1 cellular context compared by ENCODE assay signal in the genomic region with DNA sequence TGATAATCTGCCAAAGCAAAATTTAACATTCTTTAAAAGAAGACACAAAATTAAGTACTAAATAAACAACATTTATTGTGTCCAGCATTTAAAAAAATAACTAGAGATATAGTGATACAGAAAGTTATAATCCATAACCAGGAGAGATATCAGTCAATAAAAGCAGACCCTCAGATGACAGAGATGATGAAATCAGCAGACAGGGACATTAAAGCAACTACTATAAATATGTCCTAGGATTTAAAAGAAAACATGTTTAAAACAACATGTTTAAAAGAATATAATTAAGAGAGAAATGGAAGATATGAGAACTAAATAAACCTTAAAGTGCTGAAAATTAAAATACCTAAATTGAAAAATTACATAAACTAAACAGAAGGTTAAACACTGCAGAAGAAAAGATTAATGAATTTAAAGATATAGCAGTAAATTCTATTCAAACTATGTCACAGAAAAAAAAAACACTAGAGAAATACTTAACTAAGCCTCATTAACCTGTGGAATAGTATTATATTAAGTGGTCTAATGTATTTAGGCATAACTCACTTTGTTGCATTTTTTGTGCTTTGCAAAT.
TF ChIP-seq lines count a peak whose summit lies in the region.

No MANE protein-coding gene starts in this region.

TF ChIP-seq in SK-N-SH, 30 proteins besides CTCF, POLR2A, EP300 and RAD21:
- TF ChIP-seq, protein P1, sequence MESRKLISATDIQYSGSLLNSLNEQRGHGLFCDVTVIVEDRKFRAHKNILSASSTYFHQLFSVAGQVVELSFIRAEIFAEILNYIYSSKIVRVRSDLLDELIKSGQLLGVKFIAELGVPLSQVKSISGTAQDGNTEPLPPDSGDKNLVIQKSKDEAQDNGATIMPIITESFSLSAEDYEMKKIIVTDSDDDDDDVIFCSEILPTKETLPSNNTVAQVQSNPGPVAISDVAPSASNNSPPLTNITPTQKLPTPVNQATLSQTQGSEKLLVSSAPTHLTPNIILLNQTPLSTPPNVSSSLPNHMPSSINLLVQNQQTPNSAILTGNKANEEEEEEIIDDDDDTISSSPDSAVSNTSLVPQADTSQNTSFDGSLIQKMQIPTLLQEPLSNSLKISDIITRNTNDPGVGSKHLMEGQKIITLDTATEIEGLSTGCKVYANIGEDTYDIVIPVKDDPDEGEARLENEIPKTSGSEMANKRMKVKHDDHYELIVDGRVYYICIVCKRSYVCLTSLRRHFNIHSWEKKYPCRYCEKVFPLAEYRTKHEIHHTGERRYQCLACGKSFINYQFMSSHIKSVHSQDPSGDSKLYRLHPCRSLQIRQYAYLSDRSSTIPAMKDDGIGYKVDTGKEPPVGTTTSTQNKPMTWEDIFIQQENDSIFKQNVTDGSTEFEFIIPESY (IDR thresholded peaks at IDR 0.05; ENCODE audit: borderline replicate concordance, low read depth), result no peak
- TF ChIP-seq TAF1 (IDR thresholded peaks at IDR 0.05; ENCODE audit: borderline replicate concordance, low read depth, low read length) (no peak), MXI1 (IDR thresholded peaks at IDR 0.05; ENCODE audit: low read depth, low read length) (no peak), RFX5 (IDR thresholded peaks at IDR 0.05; ENCODE audit: low read length) (no peak), CHD2 (IDR thresholded peaks at IDR 0.05; ENCODE audit: low read length, partially characterized antibody) (no peak), POLR2AphosphoS5 (IDR thresholded peaks at IDR 0.05; ENCODE audit: low read depth, low read length) (no peak), JUND (IDR thresholded peaks at IDR 0.05) (no peak), TEAD4 (IDR thresholded peaks at IDR 0.05; ENCODE audit: borderline replicate concordance, insufficient read depth) (no peak), RCOR1 (IDR thresholded peaks at IDR 0.05; ENCODE audit: low read length) (no peak), EZH2phosphoT487 (IDR thresholded peaks at IDR 0.05; ENCODE audit: borderline replicate concordance, low read depth) (no peak)
- TF ChIP-seq, protein P2, sequence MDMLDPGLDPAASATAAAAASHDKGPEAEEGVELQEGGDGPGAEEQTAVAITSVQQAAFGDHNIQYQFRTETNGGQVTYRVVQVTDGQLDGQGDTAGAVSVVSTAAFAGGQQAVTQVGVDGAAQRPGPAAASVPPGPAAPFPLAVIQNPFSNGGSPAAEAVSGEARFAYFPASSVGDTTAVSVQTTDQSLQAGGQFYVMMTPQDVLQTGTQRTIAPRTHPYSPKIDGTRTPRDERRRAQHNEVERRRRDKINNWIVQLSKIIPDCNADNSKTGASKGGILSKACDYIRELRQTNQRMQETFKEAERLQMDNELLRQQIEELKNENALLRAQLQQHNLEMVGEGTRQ (IDR thresholded peaks at IDR 0.05; ENCODE audit: borderline replicate concordance, low read depth, low read length), result no peak
- TF ChIP-seq, protein P3, sequence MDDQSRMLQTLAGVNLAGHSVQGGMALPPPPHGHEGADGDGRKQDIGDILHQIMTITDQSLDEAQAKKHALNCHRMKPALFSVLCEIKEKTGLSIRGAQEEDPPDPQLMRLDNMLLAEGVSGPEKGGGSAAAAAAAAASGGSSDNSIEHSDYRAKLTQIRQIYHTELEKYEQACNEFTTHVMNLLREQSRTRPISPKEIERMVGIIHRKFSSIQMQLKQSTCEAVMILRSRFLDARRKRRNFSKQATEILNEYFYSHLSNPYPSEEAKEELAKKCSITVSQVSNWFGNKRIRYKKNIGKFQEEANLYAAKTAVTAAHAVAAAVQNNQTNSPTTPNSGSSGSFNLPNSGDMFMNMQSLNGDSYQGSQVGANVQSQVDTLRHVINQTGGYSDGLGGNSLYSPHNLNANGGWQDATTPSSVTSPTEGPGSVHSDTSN (IDR thresholded peaks at IDR 0.05), result no peak
TF ChIP-seq in SK-N-SH: peak in this region for 0.
